ENCODE assay signal across 18 cellular contexts in genomic region chr18:46832856-46833255, GRCh38.
DNase-seq lines count a peak whose midpoint lies in the region; ATAC-seq, FAIRE-seq and TF ChIP-seq lines count a peak whose summit lies in the region.
"Had no signal": no experiment of that assay in that cellular context is flagged by ENCODE, and none has a peak within 500 bp of the region (broad histone marks: within the 10 kb centered on the region; RNA-seq: fewer than 3 reads in every experiment).

No MANE protein-coding gene starts in this region.

- H3K4me1 ChIP-seq in pancreas = no peaks in the 10 kb centered on the region
- H3K4me1 ChIP-seq: BE2C, HAP-1 had no signal

- H3K27me3 ChIP-seq in pancreas = no peaks in the 10 kb centered on the region
- H3K27me3 ChIP-seq: BE2C had no signal

- H3K36me3 ChIP-seq in pancreas = peaks cover 0 to 1% (median 0%) of the 10 kb centered on the region in 3 donors
- H3K36me3 ChIP-seq: BE2C had no signal

- no peak overlapping the region for H3K4me3 ChIP-seq in pancreas
- H3K4me3 ChIP-seq: HAP-1 had no signal

- intact Hi-C loops in pancreas (cut with DNase I) = no loop called here
- intact Hi-C loops in posterior cingulate gyrus (cut with DNase I) = no loop called here

- H3K27ac ChIP-seq in VCaP (peak overlapping the region; percentile 19; the same call in 1 of the 2 replicates), pancreas (no peak overlapping the region)

- 36 to 40% methylated on average over 2 of the region's 2 CpGs for WGBS in pancreas, 2 donors

- DNase-seq in DMS53 treated with DMSO at 0.1 percent for 48 hours (lab: John Stamatoyannopoulos, UW; ENCODE audit: unreplicated experiment) = peak; percentile 15
- DNase-seq in NCI-H1092 treated with DMSO at 0.1 percent for 48 hours (lab: John Stamatoyannopoulos, UW) = peak; percentile 33
- DNase-seq in pancreas = peak in 4 of 6 donors; percentile 8 to 35 (median 16)
- DNase-seq in frontal cortex (ENCODE audit: low spot score in 2 of 2) = no peak
- no peak for DNase-seq in posterior cingulate gyrus
- DNase-seq: BE2C; CD4-positive, alpha-beta memory T cell; Karpas-422; MV-4-11; NCI-H146; NCI-H2171 treated with DMSO at 0.1 percent for 48 hours; NCI-H526; T-helper 2 cell had no signal

- ATAC-seq in pancreas (peak; percentile 69 to 85 (median 77)), GM19328 (IDR thresholded peaks at IDR 0.05; ENCODE audit: unreplicated experiment) (no peak)
- ATAC-seq: Right ventricle myocardium inferior, SK-N-SH treated with all-trans-retinoic acid at 6 μM for 48 hours had no signal

- no peak for TF ChIP-seq CTCF in VCaP (conservative IDR thresholded peaks at IDR 0.05)
- no peak for TF ChIP-seq CTCF in pancreas (IDR thresholded peaks at IDR 0.05)

- no peaks in the 10 kb centered on the region for H3K9me3 ChIP-seq in pancreas
- H3K9me3 ChIP-seq: BE2C, HAP-1 had no signal

- FAIRE-seq in pancreas (lab: Jason Lieb, UNC) (no peak), frontal cortex (lab: Jason Lieb, UNC) (no peak)

Comparison
In these comparisons a context has a peak if more than half of its experiments do, and no peak if none do; other contexts are left out.
1. DNase-seq: peak in DMS53 treated with DMSO at 0.1 percent for 48 hours (single experiment), NCI-H1092 treated with DMSO at 0.1 percent for 48 hours (single experiment) and pancreas (4 of 6); none in frontal cortex (0 of 2) and posterior cingulate gyrus (0 of 10).